ENCODE assay signal across 10 cellular contexts in the genomic region with DNA sequence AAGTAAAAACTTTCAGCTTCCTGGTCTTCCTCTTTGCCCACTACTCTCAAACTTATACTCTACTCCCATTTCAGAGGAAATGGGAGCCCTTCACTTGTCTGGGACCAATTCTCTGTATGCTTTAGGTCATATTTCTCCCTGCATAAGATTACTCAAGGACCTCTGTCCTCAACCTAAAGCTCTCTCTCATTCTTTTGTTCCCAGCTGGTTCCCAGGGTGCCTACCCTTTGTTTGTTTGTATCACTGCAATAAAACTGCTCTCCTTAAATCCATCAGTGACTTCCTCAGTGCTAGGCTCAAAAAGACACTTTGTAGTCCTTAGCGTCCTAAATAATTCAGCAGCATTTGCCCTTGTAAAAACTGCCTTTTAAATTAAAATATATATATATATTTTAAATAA. TPM values are rescaled to one million over a fixed set of nuclear protein-coding genes. Genes with fewer than 3 reads are reported as not detected.
A peak's percentile ranks its signal among the peaks of the same experiment; 100 is the strongest.
DNase-seq lines count a peak whose midpoint lies in the region; ATAC-seq, FAIRE-seq and TF ChIP-seq lines count a peak whose summit lies in the region.
"Had no signal": no experiment of that assay in that cellular context is flagged by ENCODE, and none has a peak within 500 bp of the region (broad histone marks: within the 10 kb centered on the region; RNA-seq: fewer than 3 reads in every experiment).

No MANE protein-coding gene starts in this region.

- H3K9ac ChIP-seq in KMS-11 = no peak overlapping the region
- H3K9ac ChIP-seq in astrocyte (ENCODE audit: low read length) = no peak overlapping the region

- TF ChIP-seq CTCF in KMS-11 (conservative IDR thresholded peaks at IDR 0.05; ENCODE audit: low read depth, low read length) (no peak), astrocyte (IDR thresholded peaks at IDR 0.05; ENCODE audit: insufficient read depth, low read depth, low read length) (no peak), nephron (IDR thresholded peaks at IDR 0.05; ENCODE audit: unreplicated experiment in 3 of 3) (no peak)

- H3K4me1 Mint-ChIP-seq in astrocyte (ENCODE audit: low read depth, unreplicated experiment) (peaks cover 15% of the 10 kb centered on the region), nephron (peaks cover 45% of the 10 kb centered on the region)

- H3K4me3 Mint-ChIP-seq in astrocyte (ENCODE audit: unreplicated experiment) = peak overlapping the region; percentile 72
- peak overlapping the region; percentile 82 to 99 (median 85) for H3K4me3 Mint-ChIP-seq in nephron

- H4K20me1 ChIP-seq in KMS-11 (ENCODE audit: insufficient read depth) = 0 out of 2 replicates have a peak, but pooled peaks cover 18% of the 10 kb centered on the region
- peaks cover 61% of the 10 kb centered on the region for H4K20me1 ChIP-seq in astrocyte (ENCODE audit: insufficient read depth, low read length)

- H3K4me3 ChIP-seq in KMS-11 (IDR thresholded peaks at IDR 0.05; ENCODE audit: insufficient read depth, low read depth, low read length) (no peak overlapping the region), astrocyte (ENCODE audit: insufficient read depth, low read depth, low read length) (no peak overlapping the region), right cardiac atrium (ENCODE audit: low read length) (no peak overlapping the region)
- H3K4me3 ChIP-seq: pancreas had no signal

- no peak for TF ChIP-seq POLR2A in GM18505 (IDR thresholded peaks at IDR 0.05; ENCODE audit: borderline replicate concordance, extremely low read depth, insufficient read depth, insufficient read length)

- H3K27ac Mint-ChIP-seq in astrocyte (ENCODE audit: unreplicated experiment) (no peak overlapping the region), nephron (peak overlapping the region in 2 of 3 experiments; percentile 43 to 61)

- H3K27ac ChIP-seq in KMS-11 (no peak overlapping the region), astrocyte (ENCODE audit: low read depth, low read length) (no peak overlapping the region), right cardiac atrium (ENCODE audit: low read length) (no peak overlapping the region)
- H3K27ac ChIP-seq: pancreas had no signal

- H3K9me3 Mint-ChIP-seq in astrocyte (ENCODE audit: unreplicated experiment) (no peaks in the 10 kb centered on the region), nephron (no peaks in the 10 kb centered on the region)

- ATAC-seq in GM18505 (IDR thresholded peaks at IDR 0.05; ENCODE audit: unreplicated experiment) = no peak
- no peak for ATAC-seq in right cardiac atrium
- ATAC-seq in HG03457 (IDR thresholded peaks at IDR 0.05; ENCODE audit: unreplicated experiment) = no peak
- ATAC-seq: pancreas had no signal

- FAIRE-seq in astrocyte (lab: Jason Lieb, UNC) = no peak
- FAIRE-seq: pancreas had no signal

- H2AFZ ChIP-seq in KMS-11 (ENCODE audit: low read depth) = no peak overlapping the region
- no peak overlapping the region for H2AFZ ChIP-seq in astrocyte (ENCODE audit: low read depth, low read length)

- H3K4me1 ChIP-seq in KMS-11 (ENCODE audit: low read depth, poor library complexity, severe bottlenecking) (peaks cover 36% of the 10 kb centered on the region), astrocyte (ENCODE audit: insufficient read depth, low read length) (peaks cover 24% of the 10 kb centered on the region), right cardiac atrium (ENCODE audit: control insufficient read depth, insufficient read depth, low read length) (peaks cover 12% of the 10 kb centered on the region)

- no peaks in the 10 kb centered on the region; the same call in 1 of the 2 replicates for H3K36me3 ChIP-seq in KMS-11 (ENCODE audit: insufficient read depth)
- peaks cover 26% of the 10 kb centered on the region for H3K36me3 ChIP-seq in astrocyte (ENCODE audit: insufficient read depth, low read length)

- H3K27me3 ChIP-seq in KMS-11 (ENCODE audit: insufficient read depth, low read depth) (no peaks in the 10 kb centered on the region), astrocyte (ENCODE audit: insufficient read depth, low read length) (no peaks in the 10 kb centered on the region), right cardiac atrium (ENCODE audit: control insufficient read depth, insufficient read depth) (no peaks in the 10 kb centered on the region)
- H3K27me3 ChIP-seq: pancreas had no signal

- 70% methylated on average over 1 of the region's 1 CpG for WGBS in right cardiac atrium

- H3K4me2 ChIP-seq in KMS-11 (peak overlapping the region; percentile 93; the same call in 1 of the 2 replicates), astrocyte (ENCODE audit: low read length) (peak overlapping the region; percentile 88)

- H3K36me3 Mint-ChIP-seq in astrocyte (ENCODE audit: low read depth, unreplicated experiment) (peaks cover 15% of the 10 kb centered on the region), nephron (ENCODE audit: low read depth) (peaks cover 47% of the 10 kb centered on the region)

- H3K27me3 Mint-ChIP-seq in astrocyte (ENCODE audit: low read depth, unreplicated experiment) = no peaks in the 10 kb centered on the region
- H3K27me3 Mint-ChIP-seq in nephron (ENCODE audit: low read depth) = no peaks in the 10 kb centered on the region

- H3K79me2 ChIP-seq in KMS-11 (ENCODE audit: insufficient read depth, low read depth) (peaks cover 51% of the 10 kb centered on the region), astrocyte (ENCODE audit: insufficient read depth, low read length) (peaks cover 78% of the 10 kb centered on the region)

- H3K9me3 ChIP-seq in astrocyte (ENCODE audit: insufficient read depth, low read depth, low read length) = no peaks in the 10 kb centered on the region
- no peaks in the 10 kb centered on the region for H3K9me3 ChIP-seq in right cardiac atrium (ENCODE audit: control insufficient read depth, low read length)
- H3K9me3 ChIP-seq: pancreas had no signal

- peak; percentile 51 for DNase-seq in NCI-H510A treated with DMSO at 0.1 percent for 48 hours (lab: John Stamatoyannopoulos, UW)
- DNase-seq in NCI-H510A (lab: John Stamatoyannopoulos, UW) = no peak
- no peak for DNase-seq in astrocyte (ENCODE audit: low read depth)
- DNase-seq in right cardiac atrium = no peak
- DNase-seq: NCI-H82, pancreas had no signal

- intact Hi-C loops in right cardiac atrium (cut with DNase I) = no loop called here

RNA-seq across cellular contexts. Expression of gene NGRN, which starts 2.9 kb away (rescaled TPM):
- 98.5 and 98.6 TPM in 2 replicates for total RNA-seq in astrocyte
- total RNA-seq in right cardiac atrium = 100 to 1,000 TPM; 135 to 159 (median 154) TPM
- polyA plus RNA-seq in right cardiac atrium = 163 TPM

RNA-seq across cellular contexts. Expression of gene TTLL13, which starts 19.1 kb away (rescaled TPM):
- total RNA-seq in astrocyte (0.14 TPM in 1 of 2 replicates, not detected in the other), right cardiac atrium (under 1 TPM in 2 of 4 donors, not detected in 2; 0.24 to 0.54 TPM)
- 0.72 TPM for polyA plus RNA-seq in right cardiac atrium

RNA-seq across cellular contexts. Expression of gene GDPGP1, which starts 34.4 kb away (rescaled TPM):
- total RNA-seq in astrocyte (4.1 and 6.0 TPM in 2 replicates), right cardiac atrium (10 to 100 TPM; 10.6 to 20.5 (median 15.6) TPM)
- 6.5 TPM for polyA plus RNA-seq in right cardiac atrium

RNA-seq across cellular contexts. Expression of gene CIB1, which starts 34.7 kb away (rescaled TPM):
- 49.6 and 50.7 TPM in 2 replicates for total RNA-seq in astrocyte
- total RNA-seq in right cardiac atrium = 10 to 100 TPM; 69.5 to 70.7 (median 70.1) TPM
- 95.8 TPM for polyA plus RNA-seq in right cardiac atrium
